11 cellular contexts compared by ENCODE assay signal in genomic region chr17:78977681-78977943, GRCh38. TPM values are rescaled to one million over a fixed set of nuclear protein-coding genes. Genes with fewer than 3 reads are reported as not detected.
DNase-seq lines count a peak whose midpoint lies in the region; ATAC-seq, FAIRE-seq and TF ChIP-seq lines count a peak whose summit lies in the region.
"Had no signal": no experiment of that assay in that cellular context is flagged by ENCODE, and none has a peak within 500 bp of the region (broad histone marks: within the 10 kb centered on the region; RNA-seq: fewer than 3 reads in every experiment).

No MANE protein-coding gene starts in this region.

- no peaks in the 10 kb centered on the region for H3K9me3 ChIP-seq in CD4-positive, alpha-beta T cell (ENCODE audit: control insufficient read depth, low read length)
- H3K9me3 ChIP-seq in NT2/D1 (ENCODE audit: insufficient read depth, low read length): no peaks in the 10 kb centered on the region
- H3K9me3 ChIP-seq in esophagus muscularis mucosa: no peaks in the 10 kb centered on the region
- no peaks in the 10 kb centered on the region for H3K9me3 ChIP-seq in parathyroid adenoma (ENCODE audit: control insufficient read depth, low read length)

- peak overlapping the region; percentile 68 for H3K4me3 Mint-ChIP-seq in CD4-positive, alpha-beta T cell

- peaks cover 17% of the 10 kb centered on the region for H3K36me3 Mint-ChIP-seq in CD4-positive, alpha-beta T cell (ENCODE audit: low read depth)

- CTCF ChIA-PET in CD4-positive, alpha-beta T cell (lab: Charles Lee): no interaction called here

- no peaks in the 10 kb centered on the region for H3K79me2 ChIP-seq in parathyroid adenoma

- H3K36me3 ChIP-seq in NT2/D1 (ENCODE audit: insufficient read depth, insufficient read length, low read length) (peaks cover 12% of the 10 kb centered on the region), esophagus muscularis mucosa (peaks cover 0 to 8% (median 3%) of the 10 kb centered on the region in 4 donors), parathyroid adenoma (ENCODE audit: control insufficient read depth, insufficient read depth, low read length) (no peaks in the 10 kb centered on the region)

- no peak overlapping the region for H3K27ac ChIP-seq in CD4-positive, alpha-beta T cell (ENCODE audit: low read depth, low read length)
- H3K27ac ChIP-seq in esophagus muscularis mucosa (replicated peaks in 1 of 4) (peak overlapping the region in 3 of 4 donors; percentile 30 to 82 (median 69)), parathyroid adenoma (no peak overlapping the region)

- TF ChIP-seq CTCF in CD4-positive, alpha-beta T cell (IDR thresholded peaks at IDR 0.05): no peak
- TF ChIP-seq CTCF in esophagus muscularis mucosa (IDR thresholded peaks at IDR 0.05) (no peak), parathyroid adenoma (IDR thresholded peaks at IDR 0.05) (no peak)

- TF ChIP-seq POLR2A in esophagus muscularis mucosa (IDR thresholded peaks at IDR 0.05; ENCODE audit: low read depth): no peak

- no peak for TF ChIP-seq EP300 in esophagus muscularis mucosa (IDR thresholded peaks at IDR 0.05)

- no peak for DNase-seq in CD4-positive, alpha-beta T cell
- DNase-seq in NT2/D1 (ENCODE audit: low read depth, low spot score) (no peak), esophagus muscularis mucosa (ENCODE audit: extremely low spot score) (no peak), NCI-H1105 (lab: John Stamatoyannopoulos, UW) (no peak), RCC 7860 (ENCODE audit: low spot score) (no peak), islet precursor cell (no peak)
- DNase-seq: aorta, head of caudate nucleus, KBM-7, NCI-H2029 treated with DMSO at 0.1 percent for 48 hours had no signal

- H3K4me1 ChIP-seq in NT2/D1 (ENCODE audit: insufficient read depth, insufficient read length): peaks cover 56% of the 10 kb centered on the region
- H3K4me1 ChIP-seq in esophagus muscularis mucosa: peaks cover 57 to 75% (median 72%) of the 10 kb centered on the region in 4 donors
- H3K4me1 ChIP-seq in parathyroid adenoma: peaks cover 22% of the 10 kb centered on the region

- H3K9me3 Mint-ChIP-seq in CD4-positive, alpha-beta T cell: no peaks in the 10 kb centered on the region

- peak overlapping the region; percentile 20 for H3K27ac Mint-ChIP-seq in CD4-positive, alpha-beta T cell

- peaks cover 13% of the 10 kb centered on the region for H3K4me1 Mint-ChIP-seq in CD4-positive, alpha-beta T cell (ENCODE audit: low read depth)

- no peak for ATAC-seq in CD4-positive, alpha-beta T cell (ENCODE audit: poor library complexity)

- intact Hi-C loops in CD4-positive, alpha-beta T cell (cut with DNase I, micrococcal nuclease): no loop called here
- intact Hi-C loops in esophagus muscularis mucosa (cut with DNase I): no loop called here

- peak overlapping the region; percentile 60 for H2AFZ ChIP-seq in parathyroid adenoma

- H3K27me3 ChIP-seq in CD4-positive, alpha-beta T cell (ENCODE audit: control insufficient read depth, insufficient read depth, low read length): no peaks in the 10 kb centered on the region
- H3K27me3 ChIP-seq in NT2/D1 (ENCODE audit: insufficient read depth, insufficient read length) (no peaks in the 10 kb centered on the region), esophagus muscularis mucosa (no peaks in the 10 kb centered on the region), parathyroid adenoma (ENCODE audit: control insufficient read depth, insufficient read depth, low read length) (no peaks in the 10 kb centered on the region)

- 80% methylated on average over 8 of the region's 8 CpGs for WGBS in esophagus muscularis mucosa

- peak overlapping the region; percentile 81 for H3K4me2 ChIP-seq in parathyroid adenoma (ENCODE audit: low read length)

- POLR2A ChIA-PET in CD4-positive, alpha-beta T cell (lab: Charles Lee): no interaction called here

- H3K4me3 ChIP-seq in NT2/D1 (ENCODE audit: insufficient read length, low read depth) (no peak overlapping the region), esophagus muscularis mucosa (peak overlapping the region in 1 of 4 donors; percentile 5), parathyroid adenoma (ENCODE audit: low read depth, low read length) (peak overlapping the region; percentile 39)

- peak overlapping the region; percentile 39 for H3K9ac ChIP-seq in NT2/D1 (ENCODE audit: insufficient read length, low read depth)
- no peak overlapping the region for H3K9ac ChIP-seq in parathyroid adenoma

- no peaks in the 10 kb centered on the region for H3K27me3 Mint-ChIP-seq in CD4-positive, alpha-beta T cell

- FAIRE-seq in RCC 7860 (lab: Jason Lieb, UNC): no peak

RNA-seq across cellular contexts. Expression of gene LGALS3BP, which starts 2.1 kb away (rescaled TPM):
- total RNA-seq in CD4-positive, alpha-beta T cell: 10 to 100 TPM; 38.8 to 41.0 TPM
- total RNA-seq in esophagus muscularis mucosa: 100 to 1,000 TPM; 106 to 284 (median 197) TPM

RNA-seq across cellular contexts. Expression of gene CANT1, which starts 32.0 kb away (rescaled TPM):
- 10 to 100 TPM; 28.3 to 30.0 TPM for total RNA-seq in CD4-positive, alpha-beta T cell
- total RNA-seq in esophagus muscularis mucosa: 10 to 100 TPM; 21.2 to 33.7 (median 27.0) TPM

RNA-seq across cellular contexts. Expression of gene C1QTNF1, which starts 46.4 kb away (rescaled TPM):
- total RNA-seq in CD4-positive, alpha-beta T cell: not detected
- total RNA-seq in esophagus muscularis mucosa: 100 to 1,000 TPM in 1 of 4 donors, 10 to 100 TPM in 3; 31.1 to 115 (median 70.4) TPM

RNA-seq across cellular contexts. Expression of gene TIMP2, which starts 52.4 kb away (rescaled TPM):
- total RNA-seq in CD4-positive, alpha-beta T cell: 1 to 10 TPM; 6.2 to 7.0 TPM
- 100 to 1,000 TPM; 177 to 315 (median 229) TPM for total RNA-seq in esophagus muscularis mucosa

Comparison
In these comparisons a context has a peak if more than half of its experiments do, and no peak if none do; other contexts are left out.
1. H3K27ac ChIP-seq: peak in esophagus muscularis mucosa (3 of 4); none in CD4-positive, alpha-beta T cell (single experiment) and parathyroid adenoma (single experiment).
2. RNA of gene C1QTNF1, which starts 46.4 kb away (total RNA-seq): 31.1 to 115 TPM in esophagus muscularis mucosa; not detected in CD4-positive, alpha-beta T cell; every median in the first group is over 10 times any median in the second.